12 cellular contexts compared by ENCODE assay signal in the genomic region with DNA sequence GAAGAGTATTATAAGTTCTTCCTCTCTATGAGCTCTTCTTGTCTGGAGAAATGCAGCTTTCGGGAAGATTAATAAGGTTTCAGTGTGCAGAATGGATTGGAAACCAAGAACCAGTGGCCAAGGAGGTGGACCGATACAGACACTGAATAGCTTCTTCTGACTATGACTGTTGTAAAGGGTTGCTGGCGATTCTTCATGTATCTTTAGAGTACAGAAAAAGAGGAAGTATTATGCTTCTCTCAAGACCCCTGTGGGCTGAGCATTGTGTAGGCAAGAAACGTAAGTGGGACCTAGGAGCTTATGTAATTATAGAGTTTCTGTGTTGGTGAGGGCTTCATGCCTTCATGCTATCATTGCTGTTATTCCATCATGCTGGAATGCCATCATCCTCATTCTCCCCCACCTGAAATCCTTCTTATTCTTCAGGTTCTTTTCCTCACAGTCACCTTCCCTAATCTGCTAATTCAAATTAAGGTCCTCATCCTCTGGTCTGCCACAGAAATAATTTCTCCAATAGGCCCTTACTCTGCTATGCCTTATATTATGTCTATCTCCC.
DNase-seq lines count a peak whose midpoint lies in the region; ATAC-seq and TF ChIP-seq lines count a peak whose summit lies in the region.
"Had no signal": no experiment of that assay in that cellular context is flagged by ENCODE, and none has a peak within 500 bp of the region (broad histone marks: within the 10 kb centered on the region; RNA-seq: fewer than 3 reads in every experiment).

No MANE protein-coding gene starts in this region.

- H3F3A ChIP-seq in PC-3 (ENCODE audit: low read length, unreplicated experiment) = no peaks in the 10 kb centered on the region

- H3K79me2 ChIP-seq in PC-3 (ENCODE audit: low read length) = no peaks in the 10 kb centered on the region

- POLR2A ChIA-PET in PC-3 (lab: Charles Lee; ENCODE audit: unreplicated experiment) = no interaction called here

- no peak for DNase-seq in PC-3
- no peak for DNase-seq in prostate gland (ENCODE audit: low spot score)
- no peak for DNase-seq in DMS53 (lab: John Stamatoyannopoulos, UW)
- DNase-seq in NCI-H510A treated with DMSO at 0.1 percent for 48 hours (lab: John Stamatoyannopoulos, UW) = no peak
- DNase-seq in T1000 (lab: John Stamatoyannopoulos, UW) = no peak
- DNase-seq: DMS153, NCI-H1105, RPMI8226, small intestine had no signal

- no peak overlapping the region for H2AFZ ChIP-seq in PC-3 (ENCODE audit: low read length)

- H3K4me2 ChIP-seq in PC-3 (ENCODE audit: low read length) = peak overlapping the region; percentile 38; the same call in 1 of the 2 replicates

- H4K20me1 ChIP-seq in PC-3 (ENCODE audit: low read length) = no peaks in the 10 kb centered on the region

- H3K9me2 ChIP-seq in PC-3 (replicated peaks; ENCODE audit: low read length) = no peaks in the 10 kb centered on the region

- no peaks in the 10 kb centered on the region for H3K36me3 ChIP-seq in PC-3 (ENCODE audit: low read depth, low read length)
- no peaks in the 10 kb centered on the region for H3K36me3 ChIP-seq in prostate gland

- H3K4me1 ChIP-seq in PC-3 (ENCODE audit: insufficient read depth, low read length) (peaks cover 25% of the 10 kb centered on the region), prostate gland (replicated peaks) (no peaks in the 10 kb centered on the region)

- CTCF ChIA-PET in PC-3 (lab: Charles Lee) = no interaction called here

- 95% methylated on average over 4 of the region's 4 CpGs for WGBS in prostate gland

- no peaks in the 10 kb centered on the region for H3K9me3 ChIP-seq in PC-3 (ENCODE audit: low read length)
- H3K9me3 ChIP-seq in prostate gland = no peaks in the 10 kb centered on the region

- no TSS peak for BruUV-seq in PC-3 (replicated peaks; lab: Mats Ljungman, UMichigan)

- H3K27ac ChIP-seq in PC-3 (ENCODE audit: low read length) (peak overlapping the region; percentile 69), prostate gland (no peak overlapping the region)

- TF ChIP-seq CTCF in PC-3 (conservative IDR thresholded peaks at IDR 0.05; ENCODE audit: low read depth, low read length) (no peak), prostate gland (IDR thresholded peaks at IDR 0.05) (no peak)

- H3K27me3 ChIP-seq in PC-3 (ENCODE audit: low read length) = no peaks in the 10 kb centered on the region
- no peaks in the 10 kb centered on the region for H3K27me3 ChIP-seq in prostate gland (replicated peaks; ENCODE audit: insufficient read depth)

- intact Hi-C loops in PC-3 (cut with micrococcal nuclease) = loop anchor here (5.0 kb wide), 1 partner anchor 75 kb away; no protein-coding TSS in a partner anchor
- intact Hi-C loops in prostate gland (cut with DNase I) = no loop called here

- ATAC-seq in GM18858 (IDR thresholded peaks at IDR 0.05; ENCODE audit: unreplicated experiment) (peak; percentile 81), GM21423 (IDR thresholded peaks at IDR 0.05; ENCODE audit: unreplicated experiment) (peak; percentile 78), HG03135 (IDR thresholded peaks at IDR 0.05; ENCODE audit: unreplicated experiment) (peak; percentile 86), PC-3 (no peak)

- no peak for TF ChIP-seq POLR2A in prostate gland (IDR thresholded peaks at IDR 0.05)

- no peak overlapping the region for H3K4me3 ChIP-seq in PC-3 (ENCODE audit: low read length)
- no peak overlapping the region for H3K4me3 ChIP-seq in prostate gland

- no peak overlapping the region for H3K9ac ChIP-seq in PC-3 (ENCODE audit: low read length)
